In the genomic region with DNA sequence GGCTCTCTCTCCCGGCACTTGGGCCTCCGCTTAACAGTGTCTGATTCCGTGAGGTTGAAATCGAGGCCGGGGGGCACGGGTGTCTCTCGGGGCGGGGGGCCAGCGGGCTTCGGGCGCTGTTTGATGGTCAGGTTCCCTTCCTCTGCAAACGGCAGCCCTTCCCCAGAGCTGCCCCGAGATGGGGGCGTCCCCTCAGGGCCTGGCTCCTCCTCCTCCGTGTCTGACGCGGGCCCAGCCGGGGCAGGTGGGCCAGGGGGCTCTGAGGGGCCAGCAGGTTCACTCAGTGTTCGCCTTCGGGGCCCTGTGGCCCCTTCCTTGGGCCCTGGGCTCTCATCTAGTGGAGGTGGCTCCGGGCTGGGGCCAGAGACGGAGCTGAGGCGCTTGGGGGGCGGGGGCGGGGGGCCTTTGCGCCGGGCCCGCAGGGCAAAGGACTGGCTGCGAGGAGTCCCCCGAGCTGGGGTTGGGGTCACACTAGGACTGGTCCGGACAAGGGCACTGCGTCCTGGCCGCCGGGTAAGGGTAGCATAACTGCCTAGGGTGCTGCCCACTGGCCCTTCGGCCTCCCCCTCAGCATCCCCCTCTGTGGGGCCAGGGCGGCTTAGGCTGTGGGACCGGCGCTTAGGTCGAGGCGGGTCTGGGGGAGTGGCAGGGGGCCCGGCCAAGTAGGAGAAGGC, we compare ENCODE assay signal across 30 cellular contexts. TPM values are rescaled to one million over a fixed set of nuclear protein-coding genes. Genes with fewer than 3 reads are reported as not detected.
A peak's percentile ranks its signal among the peaks of the same experiment; 100 is the strongest.
DNase-seq lines count a peak whose midpoint lies in the region; ATAC-seq and TF ChIP-seq lines count a peak whose summit lies in the region.
"Had no signal": no experiment of that assay in that cellular context is flagged by ENCODE, and none has a peak within 500 bp of the region (broad histone marks: within the 10 kb centered on the region; RNA-seq: fewer than 3 reads in every experiment).

No MANE protein-coding gene starts in this region.

- ATAC-seq in left ventricle myocardium superior = no peak
- ATAC-seq in lower lobe of right lung = no peak
- ATAC-seq in GM21528 (IDR thresholded peaks at IDR 0.05; ENCODE audit: low FRiP score, unreplicated experiment) = no peak
- ATAC-seq: activated T-cell treated with anti-CD3 and anti-CD28 coated beads, Interleukin-2, amount 50 U/mL, for 4 hours; left colon; pancreas; SK-N-SH treated with all-trans-retinoic acid at 6 μM for 48 hours had no signal

- H3K27ac ChIP-seq in lower lobe of right lung (no peak overlapping the region), suprapubic skin (peak overlapping the region; percentile 37), SJCRH30 (no peak overlapping the region)
- H3K27ac ChIP-seq in CD4-positive, alpha-beta memory T cell (ENCODE audit: low read depth, low read length) = no peak overlapping the region
- H3K27ac ChIP-seq: pancreas had no signal

- no peak for TF ChIP-seq POLR2A in suprapubic skin (IDR thresholded peaks at IDR 0.05)

- H3K27me3 Mint-ChIP-seq in CD4-positive, alpha-beta memory T cell = no peaks in the 10 kb centered on the region
- H3K27me3 Mint-ChIP-seq in activated T-helper 2 cell treated with anti-CD3 and anti-CD28 coated beads, Interferon-gamma antibody, Interleukin-2, Interleukin-4, amounts not matched to agents 10 μg/mL and 5 μg/mL and 100 μg/mL, durations not matched to agents 14 hours and 24 hours and 36 hours (ENCODE audit: low read depth) = no peaks in the 10 kb centered on the region
- H3K27me3 Mint-ChIP-seq: activated B cell treated with CpG ODN at 0.5 μM for 24 hours; central memory CD8-positive, alpha-beta T cell; dendritic cell treated with granulocyte-macrophage colony-stimulating factor and Interleukin-4, amounts not matched to agents 40 ng/mL and 50 ng/mL, for 4 days had no signal

- TF ChIP-seq EP300 in suprapubic skin (IDR thresholded peaks at IDR 0.05) = no peak

- DNase-seq in left ventricle myocardium superior (peak; percentile 26), cardiac septum (ENCODE audit: low spot score) (no peak), lower lobe of right lung (peak; percentile 45), suprapubic skin (ENCODE audit: low spot score in 2 of 2) (peak in 1 of 2 donors; percentile 62), SJCRH30 (no peak)
- no peak for DNase-seq in CD4-positive, alpha-beta memory T cell
- DNase-seq in activated T-helper 2 cell treated with anti-CD3 and anti-CD28 coated beads, Interferon-gamma antibody, Interleukin-2, Interleukin-4, amounts not matched to agents 10 μg/mL and 5 μg/mL and 100 μg/mL, durations not matched to agents 14 hours and 24 hours and 36 hours (ENCODE audit: low spot score) = no peak
- DNase-seq: activated B cell treated with CpG ODN at 0.5 μM for 24 hours; activated T-cell treated with anti-CD3 and anti-CD28 coated beads, Interleukin-2, amount 50 U/mL, for 4 hours; AML-193; DMS 273 treated with DMSO at 0.1 percent for 48 hours; EL; endodermal cell; foreskin fibroblast; HCEC 1CT; left colon; mesenchymal stem cell; NCI-H1417; NCI-H2029; NCI-H526; retina; small intestine; stimulated activated naive CD4-positive, alpha-beta T cell; transverse colon had no signal

- no peak overlapping the region for H3K4me3 Mint-ChIP-seq in CD4-positive, alpha-beta memory T cell
- H3K4me3 Mint-ChIP-seq in activated T-helper 2 cell treated with anti-CD3 and anti-CD28 coated beads, Interferon-gamma antibody, Interleukin-2, Interleukin-4, amounts not matched to agents 10 μg/mL and 5 μg/mL and 100 μg/mL, durations not matched to agents 14 hours and 24 hours and 36 hours (ENCODE audit: low read depth) = no peak overlapping the region
- H3K4me3 Mint-ChIP-seq: activated B cell treated with CpG ODN at 0.5 μM for 24 hours; activated T-cell treated with anti-CD3 and anti-CD28 coated beads, Interleukin-2, amount 50 U/mL, for 4 hours; central memory CD8-positive, alpha-beta T cell; dendritic cell treated with granulocyte-macrophage colony-stimulating factor and Interleukin-4, amounts not matched to agents 40 ng/mL and 50 ng/mL, for 4 days; endodermal cell; T-helper 1 cell treated with Interleukin-12 subunit alpha and Interleukin-12 subunit beta and Interleukin-4 antibody, amounts not matched to agents 30 μg/mL and 1 μg/mL, for 36 hours had no signal

- H3K4me3 ChIP-seq in lower lobe of right lung (no peak overlapping the region), suprapubic skin (no peak overlapping the region), SJCRH30 (no peak overlapping the region)
- H3K4me3 ChIP-seq in CD4-positive, alpha-beta memory T cell (ENCODE audit: low read length in 2 of 2) = no peak overlapping the region
- H3K4me3 ChIP-seq: pancreas, transverse colon had no signal

- CTCF ChIA-PET in CD4-positive, alpha-beta memory T cell (lab: Charles Lee; ENCODE audit: partially characterized antibody) = interaction anchor here (0.6 to 1.4 kb wide), 5 partner anchors 14 to 442 kb away, joined by 3 to 5 read pairs (median 3); a partner anchor contains a TSS

- TF ChIP-seq CTCF in lower lobe of right lung (IDR thresholded peaks at IDR 0.05) = no peak
- TF ChIP-seq CTCF in suprapubic skin (IDR thresholded peaks at IDR 0.05) = no peak

- peaks cover 6 to 23% of the 10 kb centered on the region in 2 donors for H3K36me3 Mint-ChIP-seq in CD4-positive, alpha-beta memory T cell
- H3K36me3 Mint-ChIP-seq in activated T-helper 2 cell treated with anti-CD3 and anti-CD28 coated beads, Interferon-gamma antibody, Interleukin-2, Interleukin-4, amounts not matched to agents 10 μg/mL and 5 μg/mL and 100 μg/mL, durations not matched to agents 14 hours and 24 hours and 36 hours (ENCODE audit: low read depth) = peaks cover 6% of the 10 kb centered on the region

- H3K9me3 ChIP-seq in lower lobe of right lung (no peaks in the 10 kb centered on the region), suprapubic skin (no peaks in the 10 kb centered on the region), SJCRH30 (replicated peaks) (no peaks in the 10 kb centered on the region)
- no peaks in the 10 kb centered on the region for H3K9me3 ChIP-seq in CD4-positive, alpha-beta memory T cell (ENCODE audit: control insufficient read depth in 1 of 2, low read length in 2 of 2)
- H3K9me3 ChIP-seq: pancreas, transverse colon had no signal

- peaks cover 89% of the 10 kb centered on the region for H3K36me3 ChIP-seq in lower lobe of right lung
- H3K36me3 ChIP-seq in suprapubic skin = peaks cover 92% of the 10 kb centered on the region
- H3K36me3 ChIP-seq in CD4-positive, alpha-beta memory T cell (ENCODE audit: insufficient read depth, low read length) = peaks cover 5% of the 10 kb centered on the region
- peaks cover 33% of the 10 kb centered on the region for H3K36me3 ChIP-seq in SJCRH30
- H3K36me3 ChIP-seq: transverse colon had no signal

- H3K4me1 ChIP-seq in lower lobe of right lung = peaks cover 25% of the 10 kb centered on the region
- H3K4me1 ChIP-seq in suprapubic skin = peaks cover 6% of the 10 kb centered on the region
- no peaks in the 10 kb centered on the region for H3K4me1 ChIP-seq in CD4-positive, alpha-beta memory T cell (ENCODE audit: insufficient read depth, low read length)
- no peaks in the 10 kb centered on the region for H3K4me1 ChIP-seq in SJCRH30
- H3K4me1 ChIP-seq: pancreas had no signal

- H3K4me1 Mint-ChIP-seq in CD4-positive, alpha-beta memory T cell = no peaks in the 10 kb centered on the region
- no peaks in the 10 kb centered on the region for H3K4me1 Mint-ChIP-seq in activated T-helper 2 cell treated with anti-CD3 and anti-CD28 coated beads, Interferon-gamma antibody, Interleukin-2, Interleukin-4, amounts not matched to agents 10 μg/mL and 5 μg/mL and 100 μg/mL, durations not matched to agents 14 hours and 24 hours and 36 hours (ENCODE audit: low read depth)
- H3K4me1 Mint-ChIP-seq: endodermal cell had no signal

- H3K9me3 Mint-ChIP-seq in CD4-positive, alpha-beta memory T cell = no peaks in the 10 kb centered on the region
- no peaks in the 10 kb centered on the region for H3K9me3 Mint-ChIP-seq in activated T-helper 2 cell treated with anti-CD3 and anti-CD28 coated beads, Interferon-gamma antibody, Interleukin-2, Interleukin-4, amounts not matched to agents 10 μg/mL and 5 μg/mL and 100 μg/mL, durations not matched to agents 14 hours and 24 hours and 36 hours
- H3K9me3 Mint-ChIP-seq: activated B cell treated with CpG ODN at 0.5 μM for 24 hours; activated T-cell treated with anti-CD3 and anti-CD28 coated beads, Interleukin-2, amount 50 U/mL, for 4 hours; central memory CD8-positive, alpha-beta T cell; dendritic cell treated with granulocyte-macrophage colony-stimulating factor and Interleukin-4, amounts not matched to agents 40 ng/mL and 50 ng/mL, for 4 days; endodermal cell; T-helper 1 cell treated with Interleukin-12 subunit alpha and Interleukin-12 subunit beta and Interleukin-4 antibody, amounts not matched to agents 30 μg/mL and 1 μg/mL, for 36 hours had no signal

- no peaks in the 10 kb centered on the region for H3K27me3 ChIP-seq in lower lobe of right lung (ENCODE audit: low read depth)
- no peaks in the 10 kb centered on the region for H3K27me3 ChIP-seq in suprapubic skin
- no peaks in the 10 kb centered on the region for H3K27me3 ChIP-seq in CD4-positive, alpha-beta memory T cell (ENCODE audit: insufficient read depth, low read length)
- H3K27me3 ChIP-seq in SJCRH30 = no peaks in the 10 kb centered on the region
- H3K27me3 ChIP-seq: pancreas, transverse colon had no signal

- no peak overlapping the region for H3K27ac Mint-ChIP-seq in CD4-positive, alpha-beta memory T cell
- H3K27ac Mint-ChIP-seq in activated T-helper 2 cell treated with anti-CD3 and anti-CD28 coated beads, Interferon-gamma antibody, Interleukin-2, Interleukin-4, amounts not matched to agents 10 μg/mL and 5 μg/mL and 100 μg/mL, durations not matched to agents 14 hours and 24 hours and 36 hours = no peak overlapping the region
- H3K27ac Mint-ChIP-seq: activated B cell treated with CpG ODN at 0.5 μM for 24 hours; dendritic cell treated with granulocyte-macrophage colony-stimulating factor and Interleukin-4, amounts not matched to agents 40 ng/mL and 50 ng/mL, for 4 days; endodermal cell; T-helper 1 cell treated with Interleukin-12 subunit alpha and Interleukin-12 subunit beta and Interleukin-4 antibody, amounts not matched to agents 30 μg/mL and 1 μg/mL, for 36 hours had no signal

- POLR2A ChIA-PET in CD4-positive, alpha-beta memory T cell (lab: Charles Lee; ENCODE audit: partially characterized antibody) = no interaction called here

- 90% methylated on average over 22 of the region's 41 CpGs for WGBS in suprapubic skin

- intact Hi-C loops in left ventricle myocardium superior (cut with micrococcal nuclease) (no loop called here), cardiac septum (cut with DNase I) (no loop called here), lower lobe of right lung (cut with DNase I) (no loop called here)
- intact Hi-C loops in CD4-positive, alpha-beta memory T cell (cut with micrococcal nuclease) = no loop called here
- intact Hi-C loops in activated T-helper 2 cell treated with anti-CD3 and anti-CD28 coated beads, Interferon-gamma antibody, Interleukin-2, Interleukin-4, amounts not matched to agents 10 μg/mL and 5 μg/mL and 100 μg/mL, durations not matched to agents 14 hours and 24 hours and 36 hours (cut with micrococcal nuclease) = no loop called here

RNA-seq across cellular contexts. Expression of a gene that starts 13.1 kb away (rescaled TPM):
- 36.6 TPM for total RNA-seq in left ventricle myocardium superior
- total RNA-seq in cardiac septum = 48.2 TPM
- total RNA-seq in lower lobe of right lung = 68.8 TPM
- total RNA-seq in suprapubic skin = 10 to 100 TPM; 18.7 to 25.1 (median 22.1) TPM
- under 1 TPM; 0.32 to 0.53 TPM for total RNA-seq in CD4-positive, alpha-beta memory T cell
- not detected for polyA plus RNA-seq in CD4-positive, alpha-beta memory T cell
- total RNA-seq in activated T-helper 2 cell treated with anti-CD3 and anti-CD28 coated beads, Interferon-gamma antibody, Interleukin-2, Interleukin-4, amounts not matched to agents 10 μg/mL and 5 μg/mL and 100 μg/mL, durations not matched to agents 14 hours and 24 hours and 36 hours = 2.2 and 2.3 TPM in 2 replicates
- total RNA-seq in SJCRH30 (2014; rRNA removed; shearing (Covaris generic)) = 6.9 and 9.3 TPM in 2 replicates

RNA-seq across cellular contexts. Expression of a gene that starts 14.1 kb away (rescaled TPM):
- 8.3 TPM for total RNA-seq in left ventricle myocardium superior
- total RNA-seq in cardiac septum = 7.7 TPM
- 20.4 TPM for total RNA-seq in lower lobe of right lung
- total RNA-seq in suprapubic skin = 10 to 100 TPM; 53.9 to 73.5 (median 62.9) TPM
- 10 to 100 TPM; 45.7 to 49.3 TPM for total RNA-seq in CD4-positive, alpha-beta memory T cell
- 100 to 1,000 TPM in 1 of 2 donors, 10 to 100 TPM in 1; 80.3 to 110 TPM for polyA plus RNA-seq in CD4-positive, alpha-beta memory T cell
- total RNA-seq in activated T-helper 2 cell treated with anti-CD3 and anti-CD28 coated beads, Interferon-gamma antibody, Interleukin-2, Interleukin-4, amounts not matched to agents 10 μg/mL and 5 μg/mL and 100 μg/mL, durations not matched to agents 14 hours and 24 hours and 36 hours = 74.6 and 78.2 TPM in 2 replicates
- total RNA-seq in SJCRH30 (2014; rRNA removed; shearing (Covaris generic)) = 34.3 and 44.8 TPM in 2 replicates

RNA-seq across cellular contexts. Expression of a gene that starts 23.3 kb away (rescaled TPM):
- total RNA-seq in left ventricle myocardium superior = 5.1 TPM
- total RNA-seq in cardiac septum = 4.7 TPM
- 111 TPM for total RNA-seq in lower lobe of right lung
- 100 to 1,000 TPM in 1 of 4 donors, 10 to 100 TPM in 3; 75.3 to 114 (median 78.4) TPM for total RNA-seq in suprapubic skin
- total RNA-seq in CD4-positive, alpha-beta memory T cell = 10 to 100 TPM; 40.1 to 43.6 TPM
- 10 to 100 TPM; 19.3 to 24.4 TPM for polyA plus RNA-seq in CD4-positive, alpha-beta memory T cell
- 12.1 and 13.5 TPM in 2 replicates for total RNA-seq in activated T-helper 2 cell treated with anti-CD3 and anti-CD28 coated beads, Interferon-gamma antibody, Interleukin-2, Interleukin-4, amounts not matched to agents 10 μg/mL and 5 μg/mL and 100 μg/mL, durations not matched to agents 14 hours and 24 hours and 36 hours
- not detected in 2 replicates for total RNA-seq in SJCRH30 (2014; rRNA removed; shearing (Covaris generic))

RNA-seq across cellular contexts. Expression of a gene that starts 45.8 kb away (rescaled TPM):
- 56.8 TPM for total RNA-seq in left ventricle myocardium superior
- 56.6 TPM for total RNA-seq in cardiac septum
- 89.5 TPM for total RNA-seq in lower lobe of right lung
- 100 to 1,000 TPM in 1 of 4 donors, 10 to 100 TPM in 3; 50.0 to 147 (median 81.7) TPM for total RNA-seq in suprapubic skin
- total RNA-seq in CD4-positive, alpha-beta memory T cell = 100 to 1,000 TPM; 109 TPM
- 10 to 100 TPM in 1 of 2 donors, 1 to 10 TPM in 1; 3.9 to 18.0 TPM for polyA plus RNA-seq in CD4-positive, alpha-beta memory T cell
- total RNA-seq in activated T-helper 2 cell treated with anti-CD3 and anti-CD28 coated beads, Interferon-gamma antibody, Interleukin-2, Interleukin-4, amounts not matched to agents 10 μg/mL and 5 μg/mL and 100 μg/mL, durations not matched to agents 14 hours and 24 hours and 36 hours = 71.1 and 79.3 TPM in 2 replicates
- total RNA-seq in SJCRH30 (2014; rRNA removed; shearing (Covaris generic)) = 43.5 and 55.6 TPM in 2 replicates

Comparison
In these comparisons a context has a peak if more than half of its experiments do, and no peak if none do; other contexts are left out.
1. DNase-seq: peak in left ventricle myocardium superior (single experiment) and lower lobe of right lung (single experiment); none in cardiac septum (single experiment), CD4-positive, alpha-beta memory T cell (0 of 5), activated T-helper 2 cell treated with anti-CD3 and anti-CD28 coated beads, Interferon-gamma antibody, Interleukin-2, Interleukin-4, amounts not matched to agents 10 μg/mL and 5 μg/mL and 100 μg/mL, durations not matched to agents 14 hours and 24 hours and 36 hours (single experiment) and SJCRH30 (0 of 2).